Comparison of ENCODE assay signal across 10 cellular contexts in the genomic region with DNA sequence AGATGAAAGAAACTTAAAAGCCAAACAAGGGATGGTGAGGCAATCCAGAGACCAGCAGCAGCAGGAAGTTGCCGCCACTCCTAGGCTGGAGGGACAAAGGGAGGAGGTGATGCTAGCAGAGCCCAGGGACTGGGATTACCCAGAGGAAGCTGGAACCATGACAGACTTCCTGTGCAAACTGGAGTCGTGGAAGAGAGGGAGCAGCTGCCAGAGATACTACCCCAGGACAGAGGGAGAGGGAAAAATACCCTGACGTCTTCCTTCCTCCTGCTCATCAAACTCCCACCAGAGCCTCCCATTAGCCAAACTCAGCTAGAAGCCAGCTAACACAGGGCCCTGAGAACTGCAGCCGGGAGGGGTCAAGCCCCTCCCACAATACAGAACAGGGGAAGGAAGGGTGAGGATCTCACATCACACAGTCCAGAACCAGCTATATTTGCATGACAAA.
DNase-seq lines count a peak whose midpoint lies in the region; ATAC-seq and TF ChIP-seq lines count a peak whose summit lies in the region.
"Had no signal": no experiment of that assay in that cellular context is flagged by ENCODE, and none has a peak within 500 bp of the region (broad histone marks: within the 10 kb centered on the region; RNA-seq: fewer than 3 reads in every experiment).

No MANE protein-coding gene starts in this region.

- H3K36me3 Mint-ChIP-seq in activated naive CD4-positive, alpha-beta T cell treated with anti-CD3 and anti-CD28 coated beads, Interleukin-2, amount 50 U/mL, for 72 hours: no peaks in the 10 kb centered on the region

- ATAC-seq in HG02763 (IDR thresholded peaks at IDR 0.05; ENCODE audit: unreplicated experiment) (no peak), HG03280 (IDR thresholded peaks at IDR 0.05; ENCODE audit: unreplicated experiment) (no peak), GM19463 (IDR thresholded peaks at IDR 0.05; ENCODE audit: unreplicated experiment) (no peak)
- ATAC-seq in activated naive CD4-positive, alpha-beta T cell treated with anti-CD3 and anti-CD28 coated beads, Interleukin-2, amount 50 U/mL, for 72 hours: no peak
- ATAC-seq: Panc1 had no signal

- no peak for TF ChIP-seq CTCF in AG10803 (conservative IDR thresholded peaks at IDR 0.05; ENCODE audit: low read length)

- no peak overlapping the region for H3K4me3 ChIP-seq in AG10803 (ENCODE audit: low read length)

- no peaks in the 10 kb centered on the region for H3K9me3 Mint-ChIP-seq in activated naive CD4-positive, alpha-beta T cell treated with anti-CD3 and anti-CD28 coated beads, Interleukin-2, amount 50 U/mL, for 72 hours
- H3K9me3 Mint-ChIP-seq: CD4-positive, alpha-beta T cell had no signal

- no peak overlapping the region for H3K27ac Mint-ChIP-seq in activated naive CD4-positive, alpha-beta T cell treated with anti-CD3 and anti-CD28 coated beads, Interleukin-2, amount 50 U/mL, for 72 hours
- H3K27ac Mint-ChIP-seq: CD4-positive, alpha-beta T cell had no signal

- DNase-seq in AG10803 (ENCODE audit: low read depth): peak; percentile 44
- peak; percentile 52 for DNase-seq in HT1080 (ENCODE audit: low read depth)
- DNase-seq in dermis microvascular lymphatic vessel endothelial cell (ENCODE audit: low read depth in 2 of 2): peak; percentile 87 to 95
- peak; percentile 73 to 93 for DNase-seq in lung microvascular endothelial cell (ENCODE audit: low read depth in 2 of 2)
- DNase-seq in activated naive CD4-positive, alpha-beta T cell treated with anti-CD3 and anti-CD28 coated beads, Interleukin-2, amount 50 U/mL, for 72 hours (ENCODE audit: low spot score in 2 of 2): no peak
- DNase-seq: CD4-positive, alpha-beta T cell had no signal

Comparison
In these comparisons a context has a peak if more than half of its experiments do, and no peak if none do; other contexts are left out.
1. DNase-seq: peak in AG10803 (single experiment), HT1080 (single experiment), dermis microvascular lymphatic vessel endothelial cell (2 of 2) and lung microvascular endothelial cell (2 of 2); none in activated naive CD4-positive, alpha-beta T cell treated with anti-CD3 and anti-CD28 coated beads, Interleukin-2, amount 50 U/mL, for 72 hours (0 of 2).